In the genomic region with DNA sequence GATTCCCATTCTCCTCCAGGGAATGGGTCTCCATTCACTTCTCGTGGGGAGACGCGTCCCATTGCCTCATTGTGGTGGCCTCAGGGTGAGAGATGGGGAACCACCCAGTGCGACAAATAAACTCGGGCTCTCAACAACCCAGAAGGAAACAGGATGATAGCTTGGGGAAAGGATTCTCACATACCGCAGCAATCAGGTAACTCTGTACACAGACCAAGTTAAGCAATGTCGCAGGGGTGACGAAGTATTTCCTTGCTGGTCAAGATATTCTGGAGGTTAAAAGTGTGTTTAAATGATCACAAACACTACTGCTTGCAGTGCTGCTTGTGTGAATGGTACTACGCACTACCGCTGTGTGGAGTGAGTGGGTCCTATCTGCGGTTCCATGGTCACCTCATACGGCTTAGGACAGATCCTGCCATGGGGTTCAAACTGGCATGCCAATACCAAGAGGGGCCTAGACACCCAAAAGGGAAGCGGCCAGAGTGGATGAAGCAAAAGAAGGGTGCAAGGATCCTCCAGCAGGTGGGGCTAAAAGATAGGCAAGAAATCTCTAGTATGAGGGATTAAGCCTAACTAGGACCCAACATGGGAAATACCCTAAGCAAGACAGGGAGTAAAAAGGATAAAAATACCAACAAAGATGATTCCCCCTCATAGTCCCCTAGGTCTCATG, we compare ENCODE assay signal across 8 cellular contexts.
DNase-seq lines count a peak whose midpoint lies in the region; ATAC-seq and TF ChIP-seq lines count a peak whose summit lies in the region.

No MANE protein-coding gene starts in this region.

- H3K4me1 ChIP-seq in smooth muscle cell (ENCODE audit: low read depth): no peaks in the 10 kb centered on the region

- WGBS in smooth muscle cell (ENCODE audit: low lambda C conversion rate): 78% methylated on average over 13 of the region's 13 CpGs

- H3K9me3 ChIP-seq in smooth muscle cell (replicated peaks; ENCODE audit: low read depth): no peaks in the 10 kb centered on the region

- H2AFZ ChIP-seq in smooth muscle cell (ENCODE audit: low read depth): no peak overlapping the region

- TF ChIP-seq CTCF in LNCAP (IDR thresholded peaks at IDR 0.05) (peak; percentile 80), smooth muscle cell (IDR thresholded peaks at IDR 0.05; ENCODE audit: borderline replicate concordance, insufficient read depth, poor library complexity, severe bottlenecking) (peak; percentile 72)

- no peak overlapping the region for H3K4me3 ChIP-seq in smooth muscle cell

- no peaks in the 10 kb centered on the region for H3F3A ChIP-seq in smooth muscle cell (ENCODE audit: low read depth)

- H3K79me2 ChIP-seq in smooth muscle cell (ENCODE audit: low read depth): no peaks in the 10 kb centered on the region

- H3K27ac ChIP-seq in smooth muscle cell (ENCODE audit: low read depth): peak overlapping the region; percentile 76

- peak overlapping the region; percentile 32 for H3K9ac ChIP-seq in smooth muscle cell (ENCODE audit: low read depth)

- H3K36me3 ChIP-seq in smooth muscle cell (ENCODE audit: low read depth): no peaks in the 10 kb centered on the region

- DNase-seq in Daoy (ENCODE audit: low read depth) (peak; percentile 62), SK-N-DZ (ENCODE audit: low spot score) (peak; percentile 73), left ventricle myocardium superior (no peak), smooth muscle cell (lab: John Stamatoyannopoulos, UW; ENCODE audit: unreplicated experiment) (no peak)
- peak; percentile 58 for DNase-seq in activated naive CD4-positive, alpha-beta T cell treated with anti-CD3 and anti-CD28 coated beads, Interleukin-2, amount 50 U/mL, for 16 hours

- H4K20me1 ChIP-seq in smooth muscle cell (ENCODE audit: low read depth): no peaks in the 10 kb centered on the region

- ATAC-seq in GM21576 (IDR thresholded peaks at IDR 0.05; ENCODE audit: unreplicated experiment): peak; percentile 67
- peak; percentile 57 for ATAC-seq in left ventricle myocardium superior
- ATAC-seq in HG02981 (IDR thresholded peaks at IDR 0.05; ENCODE audit: unreplicated experiment): no peak

- H3K4me2 ChIP-seq in smooth muscle cell: no peak overlapping the region

- intact Hi-C loops in left ventricle myocardium superior (cut with micrococcal nuclease): loop anchor here (5.0 kb wide), 1 partner anchor 255 kb away; no protein-coding TSS in a partner anchor

- no peaks in the 10 kb centered on the region for H3K27me3 ChIP-seq in smooth muscle cell (ENCODE audit: low read depth)

Comparison
In these comparisons a context has a peak if more than half of its experiments do, and no peak if none do; other contexts are left out.
1. DNase-seq: peak in Daoy (single experiment), SK-N-DZ (single experiment) and activated naive CD4-positive, alpha-beta T cell treated with anti-CD3 and anti-CD28 coated beads, Interleukin-2, amount 50 U/mL, for 16 hours (single experiment); none in left ventricle myocardium superior (single experiment) and smooth muscle cell (single experiment).